ENCODE assay signal across 1 cellular context in genomic region chr6:15554728-15555100, GRCh38.
TF ChIP-seq lines count a peak whose summit lies in the region.

No MANE protein-coding gene starts in this region.

TF ChIP-seq in WTC11, 78 proteins besides CTCF, POLR2A, EP300 and RAD21 (continued from another document):
- no peak for TF ChIP-seq ZNF425 (CRISPR knock-in tag; conservative IDR thresholded peaks at IDR 0.05)
- no peak for TF ChIP-seq OVOL2 (CRISPR knock-in tag; IDR thresholded peaks at IDR 0.05; ENCODE audit: borderline replicate concordance)
- TF ChIP-seq USF1 (CRISPR knock-in tag; IDR thresholded peaks at IDR 0.05): no peak
- no peak for TF ChIP-seq PRDM15 (CRISPR knock-in tag; IDR thresholded peaks at IDR 0.05)
- TF ChIP-seq NFYB (CRISPR knock-in tag; conservative IDR thresholded peaks at IDR 0.05; ENCODE audit: low read depth): no peak
- no peak for TF ChIP-seq ZNF532 (CRISPR knock-in tag; IDR thresholded peaks at IDR 0.05; ENCODE audit: borderline replicate concordance)
- TF ChIP-seq ATF6 (CRISPR knock-in tag; IDR thresholded peaks at IDR 0.05): no peak
